17 cellular contexts compared by ENCODE assay signal in the genomic region with DNA sequence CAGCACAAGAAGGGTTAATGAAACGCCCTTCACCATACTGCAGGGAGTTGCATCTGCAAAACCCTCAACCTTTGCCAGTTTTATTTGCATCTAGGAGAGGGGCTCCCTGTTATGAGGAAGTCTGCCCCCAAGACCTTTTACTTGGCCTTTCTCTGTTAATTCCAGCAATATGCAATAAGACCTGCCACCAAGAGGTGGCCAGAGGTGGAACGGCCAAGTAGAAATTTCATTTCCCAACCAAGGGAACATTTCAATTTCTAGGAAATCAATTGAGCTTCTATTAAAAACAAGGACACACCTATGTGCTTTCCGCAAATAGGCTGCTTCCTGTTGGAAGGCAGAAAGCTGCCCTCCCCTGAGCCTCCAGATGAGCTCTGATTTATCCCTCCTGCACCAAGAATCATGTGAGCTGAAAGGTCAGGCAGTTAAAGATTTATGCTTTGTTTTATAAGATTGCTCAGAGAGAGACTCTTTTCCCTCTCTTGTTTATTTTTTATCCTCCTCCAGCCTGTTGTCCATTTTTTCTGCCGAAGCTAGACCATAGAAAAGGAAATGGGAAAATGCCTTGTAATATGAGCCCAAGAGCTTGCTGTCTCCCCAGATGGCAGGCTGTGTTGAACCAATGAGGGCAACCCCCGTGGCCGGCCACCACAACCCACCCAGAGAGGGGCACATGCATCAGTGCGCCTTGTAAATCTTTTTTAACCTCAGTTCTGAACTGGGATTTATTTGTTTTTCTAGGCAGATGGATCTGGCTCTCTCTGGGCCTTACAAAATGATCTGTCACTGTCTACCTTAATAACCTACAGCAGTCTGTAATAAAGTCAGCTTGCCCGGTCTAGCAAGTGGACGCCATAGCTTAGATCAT.
A peak's percentile ranks its signal among the peaks of the same experiment; 100 is the strongest.
DNase-seq lines count a peak whose midpoint lies in the region; ATAC-seq and TF ChIP-seq lines count a peak whose summit lies in the region.
"Had no signal": no experiment of that assay in that cellular context is flagged by ENCODE, and none has a peak within 500 bp of the region (broad histone marks: within the 10 kb centered on the region; RNA-seq: fewer than 3 reads in every experiment).

No MANE protein-coding gene starts in this region.

- H3K4ac ChIP-seq in IMR-90 (ENCODE audit: low read depth, low read length) = no peak overlapping the region

- H3K27ac ChIP-seq in IMR-90 (ENCODE audit: insufficient read depth, low read length) (no peak overlapping the region), prostate gland (no peak overlapping the region)
- H3K27ac ChIP-seq: breast epithelium had no signal

- H3K79me1 ChIP-seq in IMR-90 (ENCODE audit: low read depth in 1 of 2, low read length in 2 of 2) = no peaks in the 10 kb centered on the region

- H2AK5ac ChIP-seq in IMR-90 (ENCODE audit: low read depth, low read length) = no peak overlapping the region

- H3K4me2 ChIP-seq in IMR-90 (ENCODE audit: low read depth, low read length) = no peak overlapping the region

- dilution Hi-C loops in IMR-90 (cut with HindIII; ENCODE audit: low sequenced_read_pairs, unreplicated experiment) = no loop called here

- no peak overlapping the region for H3K27ac Mint-ChIP-seq in stimulated activated memory B cell treated with anti-CD40 and anti-IgM and Interleukin-4, amounts not matched to agents 10 μg/mL and 1 μg/mL and 100 μg/mL, for 72 hours
- H3K27ac Mint-ChIP-seq: activated naive CD4-positive, alpha-beta T cell treated with anti-CD3 and anti-CD28 coated beads, Interleukin-2, amount 10 ng/mL, durations not matched to agents 7 days and 5 days; T-helper 2 cell treated with Interferon-gamma antibody and Interleukin-4, amounts not matched to agents 5 μg/mL and 100 μg/mL, for 36 hours had no signal

- no peaks in the 10 kb centered on the region for H3K9me3 Mint-ChIP-seq in stimulated activated memory B cell treated with anti-CD40 and anti-IgM and Interleukin-4, amounts not matched to agents 10 μg/mL and 1 μg/mL and 100 μg/mL, for 72 hours

- CTCF ChIA-PET in IMR-90 (lab: Yijun Ruan, JAX) = interaction anchor here (1.3 kb wide), 1 partner anchor 13 kb away, joined by 7 read pairs; no protein-coding TSS in a partner anchor

- no peaks in the 10 kb centered on the region for H4K20me1 ChIP-seq in IMR-90 (ENCODE audit: insufficient read depth, low read length)

- in situ Hi-C loops in IMR-90 (cut with MboI; ENCODE audit: low sequenced_read_pairs) = no loop called here

- TF ChIP-seq CTCF in IMR-90 (conservative IDR thresholded peaks at IDR 0.05; ENCODE audit: low read depth, low read length) = no peak
- TF ChIP-seq CTCF in choroid plexus epithelial cell (conservative IDR thresholded peaks at IDR 0.05; ENCODE audit: low read depth, low read length) = peak; percentile 16
- TF ChIP-seq CTCF in prostate gland (IDR thresholded peaks at IDR 0.05) = peak in 1 of 4 experiments; percentile 3

- H3K9me1 ChIP-seq in IMR-90 (ENCODE audit: insufficient read depth, low read length) = peaks cover 6% of the 10 kb centered on the region; the same call in 1 of the 2 replicates

- H2AK9ac ChIP-seq in IMR-90 (replicated peaks; ENCODE audit: low read depth, low read length, poor library complexity) = no peak overlapping the region

- WGBS in IMR-90 (ENCODE audit: extremely low coverage in 2 of 2, insufficient read length in 1 of 2), 2 experiments = 86% methylated on average over 1 of the region's 9 CpGs; no CpG with 5 or more reads in 1 of the 2 experiments
- WGBS in prostate gland = 43% methylated on average over 9 of the region's 9 CpGs

- H3K23ac ChIP-seq in IMR-90 (ENCODE audit: low read depth, low read length) = no peak overlapping the region

- H3K4me3 ChIP-seq in IMR-90 (ENCODE audit: insufficient read depth, low read depth, low read length) (no peak overlapping the region), choroid plexus epithelial cell (ENCODE audit: low read depth, low read length) (no peak overlapping the region), prostate gland (no peak overlapping the region)
- H3K4me3 ChIP-seq: breast epithelium had no signal

- no TSS peak for BruUV-seq in IMR-90 (replicated peaks; lab: Mats Ljungman, UMichigan)

- H3K56ac ChIP-seq in IMR-90 (ENCODE audit: extremely low read depth, insufficient read depth, low read length) = no peak overlapping the region

- H2BK15ac ChIP-seq in IMR-90 (ENCODE audit: low read depth, low read length) = no peak overlapping the region

- peak; percentile 5 for DNase-seq in COLO668 (lab: John Stamatoyannopoulos, UW; ENCODE audit: unreplicated experiment)
- peak; percentile 47 for DNase-seq in IMR-90
- no peak for DNase-seq in choroid plexus epithelial cell (ENCODE audit: low read depth)
- DNase-seq in prostate gland (ENCODE audit: low spot score) = peak; percentile 13
- DNase-seq in dermis blood vessel endothelial cell = no peak
- no peak for DNase-seq in NOMO-1 treated with dmso at 0.1 percent for 144 hours (lab: John Stamatoyannopoulos, UW; ENCODE audit: unreplicated experiment)
- no peak for DNase-seq in activated CD8-positive, alpha-beta memory T cell treated with anti-CD3 and anti-CD28 coated beads, Interleukin-2, amount 50 U/mL, for 4 hours
- DNase-seq: activated CD4-positive, alpha-beta T cell treated with anti-CD3 and anti-CD28 coated beads for 48 hours; activated naive CD4-positive, alpha-beta T cell treated with anti-CD3 and anti-CD28 coated beads, Interleukin-2, amount 10 ng/mL, durations not matched to agents 7 days and 5 days; activated T-cell treated with anti-CD3 and anti-CD28 coated beads for 4 hours; hypothalamus; NCI-H187; SIG-M5 had no signal

- H2AFZ ChIP-seq in IMR-90 (replicated peaks; ENCODE audit: low read length, poor library complexity) = peak overlapping the region; percentile 57

- H3K4me1 ChIP-seq in IMR-90 (ENCODE audit: control insufficient read depth, insufficient read depth, low read length) (peaks cover 2% of the 10 kb centered on the region), prostate gland (replicated peaks) (peaks cover 5% of the 10 kb centered on the region)
- H3K4me1 ChIP-seq: breast epithelium had no signal

- no peak overlapping the region for H3K9ac ChIP-seq in IMR-90 (ENCODE audit: low read depth, low read length)

- H3K9me3 ChIP-seq in IMR-90 (ENCODE audit: control insufficient read depth, insufficient read depth, low read length) (no peaks in the 10 kb centered on the region), prostate gland (no peaks in the 10 kb centered on the region)
- H3K9me3 ChIP-seq: breast epithelium had no signal

- H2BK20ac ChIP-seq in IMR-90 (ENCODE audit: low read depth, low read length) = no peak overlapping the region

- H4K8ac ChIP-seq in IMR-90 (ENCODE audit: low read depth in 2 of 2, low read length in 2 of 2) = no peak overlapping the region

- H2BK120ac ChIP-seq in IMR-90 (ENCODE audit: low read depth, low read length) = no peak overlapping the region

- H3K36me3 Mint-ChIP-seq in stimulated activated memory B cell treated with anti-CD40 and anti-IgM and Interleukin-4, amounts not matched to agents 10 μg/mL and 1 μg/mL and 100 μg/mL, for 72 hours = no peaks in the 10 kb centered on the region
- H3K36me3 Mint-ChIP-seq: activated naive CD4-positive, alpha-beta T cell treated with anti-CD3 and anti-CD28 coated beads, Interleukin-2, amount 10 ng/mL, durations not matched to agents 7 days and 5 days had no signal

- no peak overlapping the region; the same call in 1 of the 2 replicates for H3K18ac ChIP-seq in IMR-90 (ENCODE audit: low read depth, low read length)

- intact Hi-C loops in IMR-90 (cut with micrococcal nuclease) = no loop called here
- intact Hi-C loops in prostate gland (cut with DNase I) = no loop called here

- no peak overlapping the region for H3K14ac ChIP-seq in IMR-90 (replicated peaks; ENCODE audit: low read depth, low read length)

- POLR2A ChIA-PET in IMR-90 (lab: Charles Lee; ENCODE audit: unreplicated experiment) = no interaction called here

- ATAC-seq in IMR-90 (ENCODE audit: low read depth) = peak; percentile 77
- no peak for ATAC-seq in stimulated activated memory B cell treated with anti-CD40 and anti-IgM and Interleukin-4, amounts not matched to agents 10 μg/mL and 1 μg/mL and 100 μg/mL, for 72 hours
- ATAC-seq: left lobe of liver had no signal

- no peak for TF ChIP-seq RAD21 in IMR-90 (IDR thresholded peaks at IDR 0.05; ENCODE audit: low read length)

- no peak overlapping the region for H4K5ac ChIP-seq in IMR-90 (ENCODE audit: low read depth, low read length)

- H3K36me3 ChIP-seq in IMR-90 (ENCODE audit: control insufficient read depth, insufficient read depth, low read length) = no peaks in the 10 kb centered on the region
- H3K36me3 ChIP-seq in prostate gland = no peaks in the 10 kb centered on the region
- H3K36me3 ChIP-seq: breast epithelium had no signal

- H3K27me3 ChIP-seq in IMR-90 (ENCODE audit: control insufficient read depth, insufficient read depth, low read length) (no peaks in the 10 kb centered on the region), prostate gland (replicated peaks; ENCODE audit: insufficient read depth) (no peaks in the 10 kb centered on the region)
- H3K27me3 ChIP-seq: breast epithelium had no signal

- TF ChIP-seq POLR2A in IMR-90 (IDR thresholded peaks at IDR 0.05; ENCODE audit: low read depth, low read length) = no peak
- TF ChIP-seq POLR2A in prostate gland (IDR thresholded peaks at IDR 0.05) = no peak

- H3K27me3 Mint-ChIP-seq in stimulated activated memory B cell treated with anti-CD40 and anti-IgM and Interleukin-4, amounts not matched to agents 10 μg/mL and 1 μg/mL and 100 μg/mL, for 72 hours = peaks cover 9% of the 10 kb centered on the region
- H3K27me3 Mint-ChIP-seq: activated naive CD4-positive, alpha-beta T cell treated with anti-CD3 and anti-CD28 coated beads, Interleukin-2, amount 10 ng/mL, durations not matched to agents 7 days and 5 days had no signal

- no peak overlapping the region for H3K4me3 Mint-ChIP-seq in stimulated activated memory B cell treated with anti-CD40 and anti-IgM and Interleukin-4, amounts not matched to agents 10 μg/mL and 1 μg/mL and 100 μg/mL, for 72 hours
- H3K4me3 Mint-ChIP-seq: activated naive CD4-positive, alpha-beta T cell treated with anti-CD3 and anti-CD28 coated beads, Interleukin-2, amount 10 ng/mL, durations not matched to agents 7 days and 5 days; T-helper 2 cell treated with Interferon-gamma antibody and Interleukin-4, amounts not matched to agents 5 μg/mL and 100 μg/mL, for 36 hours had no signal

- H4K91ac ChIP-seq in IMR-90 (ENCODE audit: insufficient read depth, low read depth, low read length) = no peak overlapping the region

- peaks cover 12% of the 10 kb centered on the region for H3K4me1 Mint-ChIP-seq in stimulated activated memory B cell treated with anti-CD40 and anti-IgM and Interleukin-4, amounts not matched to agents 10 μg/mL and 1 μg/mL and 100 μg/mL, for 72 hours

- no peak overlapping the region for H2BK5ac ChIP-seq in IMR-90 (ENCODE audit: low read depth, low read length, poor library complexity, severe bottlenecking)

TF ChIP-seq in IMR-90, 13 proteins besides CTCF, POLR2A, EP300 and RAD21 (continues in another document):
- TF ChIP-seq NFE2L2 (IDR thresholded peaks at IDR 0.05; ENCODE audit: low read depth, low read length) (no peak), MAFK (IDR thresholded peaks at IDR 0.05; ENCODE audit: low read depth, low read length) (no peak), MXI1 (IDR thresholded peaks at IDR 0.05; ENCODE audit: borderline replicate concordance, low read depth, low read length) (no peak), SMC3 (IDR thresholded peaks at IDR 0.05; ENCODE audit: low read depth, low read length) (no peak), FOS (IDR thresholded peaks at IDR 0.05; ENCODE audit: low read depth, low read length) (no peak)

Comparison
In these comparisons a context has a peak if more than half of its experiments do, and no peak if none do; other contexts are left out.
1. DNase-seq: peak in COLO668 (single experiment), IMR-90 (single experiment) and prostate gland (single experiment); none in choroid plexus epithelial cell (single experiment), dermis blood vessel endothelial cell (single experiment), NOMO-1 treated with dmso at 0.1 percent for 144 hours (single experiment) and activated CD8-positive, alpha-beta memory T cell treated with anti-CD3 and anti-CD28 coated beads, Interleukin-2, amount 50 U/mL, for 4 hours (single experiment).